1 cellular context compared by ENCODE assay signal in genomic region chr5:172959824-172960799, GRCh38.
TF ChIP-seq lines count a peak whose summit lies in the region.

No MANE protein-coding gene starts in this region.

TF ChIP-seq in HCT116, 20 proteins besides CTCF, POLR2A, EP300 and RAD21 (continued from another document):
- TF ChIP-seq REST (IDR thresholded peaks at IDR 0.05; ENCODE audit: low read depth) (no peak), SP1 (IDR thresholded peaks at IDR 0.05; ENCODE audit: low read depth) (no peak), EGR1 (IDR thresholded peaks at IDR 0.05; ENCODE audit: low read depth) (no peak), ZBTB33 (IDR thresholded peaks at IDR 0.05; ENCODE audit: extremely low read depth, insufficient replicate concordance, low read length) (no peak), ELF1 (IDR thresholded peaks at IDR 0.05; ENCODE audit: borderline replicate concordance, low read depth) (no peak), MAX (IDR thresholded peaks at IDR 0.05) (no peak), ZFX (IDR thresholded peaks at IDR 0.05) (no peak), POLR2AphosphoS5 (IDR thresholded peaks at IDR 0.05; ENCODE audit: low read depth, low read length) (no peak), CBX3 (IDR thresholded peaks at IDR 0.05; ENCODE audit: low read depth) (no peak), JUND (IDR thresholded peaks at IDR 0.05) (no peak), YY1 (IDR thresholded peaks at IDR 0.05; ENCODE audit: extremely low read depth, insufficient replicate concordance, low read depth, low read length) (no peak), SIN3A (IDR thresholded peaks at IDR 0.05; ENCODE audit: low read depth) (no peak), SRF (IDR thresholded peaks at IDR 0.05; ENCODE audit: low read depth) (no peak), EZH2phosphoT487 (IDR thresholded peaks at IDR 0.05; ENCODE audit: borderline replicate concordance) (no peak), TCF7L2 (IDR thresholded peaks at IDR 0.05; ENCODE audit: borderline replicate concordance, extremely low read depth, insufficient read depth, insufficient read length) (no peak)
